1 cellular context compared by ENCODE assay signal in the genomic region with DNA sequence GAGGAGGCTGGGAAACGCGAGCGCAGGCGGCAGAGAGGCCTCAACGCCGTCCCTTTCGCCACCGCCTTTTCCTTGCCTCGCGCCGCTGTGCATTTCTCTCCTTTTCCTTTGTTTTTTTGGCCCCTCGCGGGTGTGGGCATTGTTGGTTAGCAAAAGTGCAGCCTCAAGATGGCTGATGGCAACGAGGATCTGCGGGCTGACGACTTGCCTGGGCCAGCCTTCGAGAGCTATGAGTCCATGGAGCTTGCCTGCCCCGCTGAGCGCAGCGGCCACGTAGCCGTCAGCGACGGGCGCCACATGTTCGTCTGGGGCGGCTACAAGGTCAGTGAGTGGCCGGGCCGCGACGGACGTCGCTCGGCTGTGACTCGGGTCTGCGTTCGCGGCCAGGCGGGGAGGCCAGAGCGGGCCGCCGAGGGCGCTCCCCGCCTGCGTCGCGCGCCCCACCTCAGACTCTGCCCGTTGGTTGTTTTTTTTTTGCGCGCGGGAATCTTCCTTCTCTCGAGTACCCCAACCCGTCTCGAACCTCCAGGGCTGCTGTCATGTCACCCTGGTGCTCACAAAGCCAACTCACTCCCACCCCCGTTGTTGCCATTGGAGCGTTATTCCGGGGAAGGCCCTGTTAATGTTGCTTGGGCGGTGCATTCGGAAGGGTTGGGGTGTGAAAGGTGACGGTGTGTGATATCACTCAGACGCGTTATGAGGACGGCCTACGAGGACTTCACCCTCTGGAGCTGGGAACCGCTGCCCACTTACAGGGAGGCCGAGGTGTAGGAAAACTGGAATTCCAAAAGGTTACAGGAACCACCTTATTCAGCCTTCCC.
TF ChIP-seq lines count a peak whose summit lies in the region.

No MANE protein-coding gene starts in this region.

TF ChIP-seq in K562, 482 proteins besides CTCF, POLR2A, EP300 and RAD21 (continued from another document and continues in another):
- TF ChIP-seq, protein P1, sequence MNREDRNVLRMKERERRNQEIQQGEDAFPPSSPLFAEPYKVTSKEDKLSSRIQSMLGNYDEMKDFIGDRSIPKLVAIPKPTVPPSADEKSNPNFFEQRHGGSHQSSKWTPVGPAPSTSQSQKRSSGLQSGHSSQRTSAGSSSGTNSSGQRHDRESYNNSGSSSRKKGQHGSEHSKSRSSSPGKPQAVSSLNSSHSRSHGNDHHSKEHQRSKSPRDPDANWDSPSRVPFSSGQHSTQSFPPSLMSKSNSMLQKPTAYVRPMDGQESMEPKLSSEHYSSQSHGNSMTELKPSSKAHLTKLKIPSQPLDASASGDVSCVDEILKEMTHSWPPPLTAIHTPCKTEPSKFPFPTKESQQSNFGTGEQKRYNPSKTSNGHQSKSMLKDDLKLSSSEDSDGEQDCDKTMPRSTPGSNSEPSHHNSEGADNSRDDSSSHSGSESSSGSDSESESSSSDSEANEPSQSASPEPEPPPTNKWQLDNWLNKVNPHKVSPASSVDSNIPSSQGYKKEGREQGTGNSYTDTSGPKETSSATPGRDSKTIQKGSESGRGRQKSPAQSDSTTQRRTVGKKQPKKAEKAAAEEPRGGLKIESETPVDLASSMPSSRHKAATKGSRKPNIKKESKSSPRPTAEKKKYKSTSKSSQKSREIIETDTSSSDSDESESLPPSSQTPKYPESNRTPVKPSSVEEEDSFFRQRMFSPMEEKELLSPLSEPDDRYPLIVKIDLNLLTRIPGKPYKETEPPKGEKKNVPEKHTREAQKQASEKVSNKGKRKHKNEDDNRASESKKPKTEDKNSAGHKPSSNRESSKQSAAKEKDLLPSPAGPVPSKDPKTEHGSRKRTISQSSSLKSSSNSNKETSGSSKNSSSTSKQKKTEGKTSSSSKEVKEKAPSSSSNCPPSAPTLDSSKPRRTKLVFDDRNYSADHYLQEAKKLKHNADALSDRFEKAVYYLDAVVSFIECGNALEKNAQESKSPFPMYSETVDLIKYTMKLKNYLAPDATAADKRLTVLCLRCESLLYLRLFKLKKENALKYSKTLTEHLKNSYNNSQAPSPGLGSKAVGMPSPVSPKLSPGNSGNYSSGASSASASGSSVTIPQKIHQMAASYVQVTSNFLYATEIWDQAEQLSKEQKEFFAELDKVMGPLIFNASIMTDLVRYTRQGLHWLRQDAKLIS (CRISPR knock-in tag; IDR thresholded peaks at IDR 0.05): peak; percentile 75
- TF ChIP-seq, protein P2, sequence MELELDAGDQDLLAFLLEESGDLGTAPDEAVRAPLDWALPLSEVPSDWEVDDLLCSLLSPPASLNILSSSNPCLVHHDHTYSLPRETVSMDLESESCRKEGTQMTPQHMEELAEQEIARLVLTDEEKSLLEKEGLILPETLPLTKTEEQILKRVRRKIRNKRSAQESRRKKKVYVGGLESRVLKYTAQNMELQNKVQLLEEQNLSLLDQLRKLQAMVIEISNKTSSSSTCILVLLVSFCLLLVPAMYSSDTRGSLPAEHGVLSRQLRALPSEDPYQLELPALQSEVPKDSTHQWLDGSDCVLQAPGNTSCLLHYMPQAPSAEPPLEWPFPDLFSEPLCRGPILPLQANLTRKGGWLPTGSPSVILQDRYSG (tag; conservative IDR thresholded peaks at IDR 0.05; ENCODE audit: low read depth): no peak
- TF ChIP-seq, protein P3, sequence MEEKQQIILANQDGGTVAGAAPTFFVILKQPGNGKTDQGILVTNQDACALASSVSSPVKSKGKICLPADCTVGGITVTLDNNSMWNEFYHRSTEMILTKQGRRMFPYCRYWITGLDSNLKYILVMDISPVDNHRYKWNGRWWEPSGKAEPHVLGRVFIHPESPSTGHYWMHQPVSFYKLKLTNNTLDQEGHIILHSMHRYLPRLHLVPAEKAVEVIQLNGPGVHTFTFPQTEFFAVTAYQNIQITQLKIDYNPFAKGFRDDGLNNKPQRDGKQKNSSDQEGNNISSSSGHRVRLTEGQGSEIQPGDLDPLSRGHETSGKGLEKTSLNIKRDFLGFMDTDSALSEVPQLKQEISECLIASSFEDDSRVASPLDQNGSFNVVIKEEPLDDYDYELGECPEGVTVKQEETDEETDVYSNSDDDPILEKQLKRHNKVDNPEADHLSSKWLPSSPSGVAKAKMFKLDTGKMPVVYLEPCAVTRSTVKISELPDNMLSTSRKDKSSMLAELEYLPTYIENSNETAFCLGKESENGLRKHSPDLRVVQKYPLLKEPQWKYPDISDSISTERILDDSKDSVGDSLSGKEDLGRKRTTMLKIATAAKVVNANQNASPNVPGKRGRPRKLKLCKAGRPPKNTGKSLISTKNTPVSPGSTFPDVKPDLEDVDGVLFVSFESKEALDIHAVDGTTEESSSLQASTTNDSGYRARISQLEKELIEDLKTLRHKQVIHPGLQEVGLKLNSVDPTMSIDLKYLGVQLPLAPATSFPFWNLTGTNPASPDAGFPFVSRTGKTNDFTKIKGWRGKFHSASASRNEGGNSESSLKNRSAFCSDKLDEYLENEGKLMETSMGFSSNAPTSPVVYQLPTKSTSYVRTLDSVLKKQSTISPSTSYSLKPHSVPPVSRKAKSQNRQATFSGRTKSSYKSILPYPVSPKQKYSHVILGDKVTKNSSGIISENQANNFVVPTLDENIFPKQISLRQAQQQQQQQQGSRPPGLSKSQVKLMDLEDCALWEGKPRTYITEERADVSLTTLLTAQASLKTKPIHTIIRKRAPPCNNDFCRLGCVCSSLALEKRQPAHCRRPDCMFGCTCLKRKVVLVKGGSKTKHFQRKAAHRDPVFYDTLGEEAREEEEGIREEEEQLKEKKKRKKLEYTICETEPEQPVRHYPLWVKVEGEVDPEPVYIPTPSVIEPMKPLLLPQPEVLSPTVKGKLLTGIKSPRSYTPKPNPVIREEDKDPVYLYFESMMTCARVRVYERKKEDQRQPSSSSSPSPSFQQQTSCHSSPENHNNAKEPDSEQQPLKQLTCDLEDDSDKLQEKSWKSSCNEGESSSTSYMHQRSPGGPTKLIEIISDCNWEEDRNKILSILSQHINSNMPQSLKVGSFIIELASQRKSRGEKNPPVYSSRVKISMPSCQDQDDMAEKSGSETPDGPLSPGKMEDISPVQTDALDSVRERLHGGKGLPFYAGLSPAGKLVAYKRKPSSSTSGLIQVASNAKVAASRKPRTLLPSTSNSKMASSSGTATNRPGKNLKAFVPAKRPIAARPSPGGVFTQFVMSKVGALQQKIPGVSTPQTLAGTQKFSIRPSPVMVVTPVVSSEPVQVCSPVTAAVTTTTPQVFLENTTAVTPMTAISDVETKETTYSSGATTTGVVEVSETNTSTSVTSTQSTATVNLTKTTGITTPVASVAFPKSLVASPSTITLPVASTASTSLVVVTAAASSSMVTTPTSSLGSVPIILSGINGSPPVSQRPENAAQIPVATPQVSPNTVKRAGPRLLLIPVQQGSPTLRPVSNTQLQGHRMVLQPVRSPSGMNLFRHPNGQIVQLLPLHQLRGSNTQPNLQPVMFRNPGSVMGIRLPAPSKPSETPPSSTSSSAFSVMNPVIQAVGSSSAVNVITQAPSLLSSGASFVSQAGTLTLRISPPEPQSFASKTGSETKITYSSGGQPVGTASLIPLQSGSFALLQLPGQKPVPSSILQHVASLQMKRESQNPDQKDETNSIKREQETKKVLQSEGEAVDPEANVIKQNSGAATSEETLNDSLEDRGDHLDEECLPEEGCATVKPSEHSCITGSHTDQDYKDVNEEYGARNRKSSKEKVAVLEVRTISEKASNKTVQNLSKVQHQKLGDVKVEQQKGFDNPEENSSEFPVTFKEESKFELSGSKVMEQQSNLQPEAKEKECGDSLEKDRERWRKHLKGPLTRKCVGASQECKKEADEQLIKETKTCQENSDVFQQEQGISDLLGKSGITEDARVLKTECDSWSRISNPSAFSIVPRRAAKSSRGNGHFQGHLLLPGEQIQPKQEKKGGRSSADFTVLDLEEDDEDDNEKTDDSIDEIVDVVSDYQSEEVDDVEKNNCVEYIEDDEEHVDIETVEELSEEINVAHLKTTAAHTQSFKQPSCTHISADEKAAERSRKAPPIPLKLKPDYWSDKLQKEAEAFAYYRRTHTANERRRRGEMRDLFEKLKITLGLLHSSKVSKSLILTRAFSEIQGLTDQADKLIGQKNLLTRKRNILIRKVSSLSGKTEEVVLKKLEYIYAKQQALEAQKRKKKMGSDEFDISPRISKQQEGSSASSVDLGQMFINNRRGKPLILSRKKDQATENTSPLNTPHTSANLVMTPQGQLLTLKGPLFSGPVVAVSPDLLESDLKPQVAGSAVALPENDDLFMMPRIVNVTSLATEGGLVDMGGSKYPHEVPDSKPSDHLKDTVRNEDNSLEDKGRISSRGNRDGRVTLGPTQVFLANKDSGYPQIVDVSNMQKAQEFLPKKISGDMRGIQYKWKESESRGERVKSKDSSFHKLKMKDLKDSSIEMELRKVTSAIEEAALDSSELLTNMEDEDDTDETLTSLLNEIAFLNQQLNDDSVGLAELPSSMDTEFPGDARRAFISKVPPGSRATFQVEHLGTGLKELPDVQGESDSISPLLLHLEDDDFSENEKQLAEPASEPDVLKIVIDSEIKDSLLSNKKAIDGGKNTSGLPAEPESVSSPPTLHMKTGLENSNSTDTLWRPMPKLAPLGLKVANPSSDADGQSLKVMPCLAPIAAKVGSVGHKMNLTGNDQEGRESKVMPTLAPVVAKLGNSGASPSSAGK (IDR thresholded peaks at IDR 0.05): 0 out of 2 replicates have a peak, but pooled peaks have one; percentile 26
- TF ChIP-seq ZNF717 (CRISPR knock-in tag; IDR thresholded peaks at IDR 0.05) (no peak), FOXJ2 (tag; IDR thresholded peaks at IDR 0.05) (no peak; the same call in none of the 2 replicates), RBM22 (IDR thresholded peaks at IDR 0.05; ENCODE audit: low read depth, low read length, poor library complexity, severe bottlenecking) (peak; percentile 85), ELF1 (tag; IDR thresholded peaks at IDR 0.05) (no peak), PRMT5 (CRISPR knock-in tag; IDR thresholded peaks at IDR 0.05) (no peak), NFRKB (IDR thresholded peaks at IDR 0.05; ENCODE audit: low read depth) (peak; percentile 69; the same call in 1 of the 2 replicates), ZNF24 (IDR thresholded peaks at IDR 0.05) (no peak), MYC (IDR thresholded peaks at IDR 0.05; ENCODE audit: low read depth, low read length) (peak; percentile 81), MYC (CRISPR knock-in tag; IDR thresholded peaks at IDR 0.05; ENCODE audit: borderline replicate concordance, low read depth) (no peak), PHF8 (IDR thresholded peaks at IDR 0.05; ENCODE audit: borderline replicate concordance, low read length) (peak; percentile 32; the same call in 1 of the 2 replicates), PPARD (CRISPR knock-in tag; IDR thresholded peaks at IDR 0.05) (no peak), ZKSCAN3 (CRISPR knock-in tag; IDR thresholded peaks at IDR 0.05) (no peak), CC2D1A (IDR thresholded peaks at IDR 0.05) (no peak), ETV5 (CRISPR knock-in tag; IDR thresholded peaks at IDR 0.05; ENCODE audit: low read depth) (no peak), ZNF778 (CRISPR knock-in tag; IDR thresholded peaks at IDR 0.05) (no peak), FOXP1 (CRISPR knock-in tag; IDR thresholded peaks at IDR 0.05) (peak; percentile 10; the same call in 1 of the 2 replicates), STAT5A (IDR thresholded peaks at IDR 0.05; ENCODE audit: borderline replicate concordance, low read length) (no peak), COPS2 (conservative IDR thresholded peaks at IDR 0.05) (no peak)
- TF ChIP-seq, protein P4, sequence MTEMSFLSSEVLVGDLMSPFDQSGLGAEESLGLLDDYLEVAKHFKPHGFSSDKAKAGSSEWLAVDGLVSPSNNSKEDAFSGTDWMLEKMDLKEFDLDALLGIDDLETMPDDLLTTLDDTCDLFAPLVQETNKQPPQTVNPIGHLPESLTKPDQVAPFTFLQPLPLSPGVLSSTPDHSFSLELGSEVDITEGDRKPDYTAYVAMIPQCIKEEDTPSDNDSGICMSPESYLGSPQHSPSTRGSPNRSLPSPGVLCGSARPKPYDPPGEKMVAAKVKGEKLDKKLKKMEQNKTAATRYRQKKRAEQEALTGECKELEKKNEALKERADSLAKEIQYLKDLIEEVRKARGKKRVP (CRISPR knock-in tag; IDR thresholded peaks at IDR 0.05): no peak
- TF ChIP-seq, protein P5, sequence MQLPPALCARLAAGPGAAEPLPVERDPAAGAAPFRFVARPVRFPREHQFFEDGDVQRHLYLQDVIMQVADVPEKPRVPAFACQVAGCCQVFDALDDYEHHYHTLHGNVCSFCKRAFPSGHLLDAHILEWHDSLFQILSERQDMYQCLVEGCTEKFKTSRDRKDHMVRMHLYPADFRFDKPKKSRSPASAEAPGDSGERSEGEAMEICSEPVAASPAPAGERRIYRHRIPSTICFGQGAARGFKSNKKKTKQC (CRISPR knock-in tag; IDR thresholded peaks at IDR 0.05): no peak
- TF ChIP-seq, protein P6, sequence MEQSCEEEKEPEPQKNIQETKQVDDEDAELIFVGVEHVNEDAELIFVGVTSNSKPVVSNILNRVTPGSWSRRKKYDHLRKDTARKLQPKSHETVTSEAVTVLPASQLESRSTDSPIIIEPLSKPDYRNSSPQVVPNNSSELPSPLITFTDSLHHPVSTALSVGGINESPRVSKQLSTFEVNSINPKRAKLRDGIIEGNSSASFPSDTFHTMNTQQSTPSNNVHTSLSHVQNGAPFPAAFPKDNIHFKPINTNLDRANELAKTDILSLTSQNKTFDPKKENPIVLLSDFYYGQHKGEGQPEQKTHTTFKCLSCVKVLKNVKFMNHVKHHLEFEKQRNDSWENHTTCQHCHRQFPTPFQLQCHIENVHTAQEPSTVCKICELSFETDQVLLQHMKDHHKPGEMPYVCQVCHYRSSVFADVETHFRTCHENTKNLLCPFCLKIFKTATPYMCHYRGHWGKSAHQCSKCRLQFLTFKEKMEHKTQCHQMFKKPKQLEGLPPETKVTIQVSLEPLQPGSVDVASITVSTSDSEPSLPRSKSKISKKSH (CRISPR knock-in tag; IDR thresholded peaks at IDR 0.05): no peak
- TF ChIP-seq, protein P7, sequence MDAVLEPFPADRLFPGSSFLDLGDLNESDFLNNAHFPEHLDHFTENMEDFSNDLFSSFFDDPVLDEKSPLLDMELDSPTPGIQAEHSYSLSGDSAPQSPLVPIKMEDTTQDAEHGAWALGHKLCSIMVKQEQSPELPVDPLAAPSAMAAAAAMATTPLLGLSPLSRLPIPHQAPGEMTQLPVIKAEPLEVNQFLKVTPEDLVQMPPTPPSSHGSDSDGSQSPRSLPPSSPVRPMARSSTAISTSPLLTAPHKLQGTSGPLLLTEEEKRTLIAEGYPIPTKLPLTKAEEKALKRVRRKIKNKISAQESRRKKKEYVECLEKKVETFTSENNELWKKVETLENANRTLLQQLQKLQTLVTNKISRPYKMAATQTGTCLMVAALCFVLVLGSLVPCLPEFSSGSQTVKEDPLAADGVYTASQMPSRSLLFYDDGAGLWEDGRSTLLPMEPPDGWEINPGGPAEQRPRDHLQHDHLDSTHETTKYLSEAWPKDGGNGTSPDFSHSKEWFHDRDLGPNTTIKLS (IDR thresholded peaks at IDR 0.05; ENCODE audit: borderline replicate concordance, low read depth): peak; percentile 90; the same call in 1 of the 2 replicates
- TF ChIP-seq, protein P8, sequence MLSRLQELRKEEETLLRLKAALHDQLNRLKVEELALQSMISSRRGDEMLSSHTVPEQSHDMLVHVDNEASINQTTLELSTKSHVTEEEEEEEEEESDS (CRISPR knock-in tag; IDR thresholded peaks at IDR 0.05): no peak
- TF ChIP-seq, protein P9, sequence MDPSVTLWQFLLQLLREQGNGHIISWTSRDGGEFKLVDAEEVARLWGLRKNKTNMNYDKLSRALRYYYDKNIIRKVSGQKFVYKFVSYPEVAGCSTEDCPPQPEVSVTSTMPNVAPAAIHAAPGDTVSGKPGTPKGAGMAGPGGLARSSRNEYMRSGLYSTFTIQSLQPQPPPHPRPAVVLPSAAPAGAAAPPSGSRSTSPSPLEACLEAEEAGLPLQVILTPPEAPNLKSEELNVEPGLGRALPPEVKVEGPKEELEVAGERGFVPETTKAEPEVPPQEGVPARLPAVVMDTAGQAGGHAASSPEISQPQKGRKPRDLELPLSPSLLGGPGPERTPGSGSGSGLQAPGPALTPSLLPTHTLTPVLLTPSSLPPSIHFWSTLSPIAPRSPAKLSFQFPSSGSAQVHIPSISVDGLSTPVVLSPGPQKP (CRISPR knock-in tag; IDR thresholded peaks at IDR 0.05): no peak
